Comparison of ENCODE assay signal across 9 cellular contexts in the genomic region with DNA sequence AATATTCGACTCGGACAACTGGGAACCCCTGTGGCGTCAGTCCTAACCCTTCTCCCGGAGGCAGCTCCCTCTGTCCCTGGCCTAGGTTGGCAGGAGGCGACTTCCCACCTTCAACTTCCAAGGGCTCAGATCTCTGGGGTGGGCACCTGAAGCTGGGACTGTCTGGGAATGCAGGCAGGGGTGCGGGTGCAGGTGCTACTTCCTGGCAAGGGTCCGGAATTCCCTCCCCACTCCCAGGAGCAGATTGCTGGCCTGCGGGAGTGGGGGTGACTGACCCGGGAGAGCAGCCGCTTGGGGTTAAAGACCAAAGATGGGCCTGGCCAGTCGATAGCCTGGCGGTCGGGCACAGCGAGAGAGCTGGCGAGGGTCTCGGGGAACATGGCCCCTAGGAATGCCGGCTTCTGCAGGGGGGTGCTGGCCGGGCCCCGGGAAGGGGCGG. TPM values are rescaled to one million over a fixed set of nuclear protein-coding genes. Genes with fewer than 3 reads are reported as not detected.
A peak's percentile ranks its signal among the peaks of the same experiment; 100 is the strongest.
DNase-seq lines count a peak whose midpoint lies in the region; ATAC-seq and TF ChIP-seq lines count a peak whose summit lies in the region.
"Had no signal": no experiment of that assay in that cellular context is flagged by ENCODE, and none has a peak within 500 bp of the region (broad histone marks: within the 10 kb centered on the region; RNA-seq: fewer than 3 reads in every experiment).

No MANE protein-coding gene starts in this region.

- H3K27me3 Mint-ChIP-seq in T-helper 17 cell: no peaks in the 10 kb centered on the region

- H3K36me3 ChIP-seq in ES-I3 (ENCODE audit: insufficient read depth, low read length) (peaks cover 3% of the 10 kb centered on the region; the same call in 1 of the 2 replicates), iPS DF 6.9 (ENCODE audit: control insufficient read depth, insufficient read depth, low read length) (peaks cover 9% of the 10 kb centered on the region; the same call in 1 of the 2 replicates), trophoblast cell (ENCODE audit: control insufficient read depth in 1 of 2, insufficient read depth in 2 of 2, low read length in 2 of 2) (peaks cover 4 to 6% of the 10 kb centered on the region in 2 experiments), HAP-1 (replicated peaks) (no peaks in the 10 kb centered on the region), tibial artery (no peaks in the 10 kb centered on the region)

- H2BK12ac ChIP-seq in trophoblast cell (ENCODE audit: low read length): no peak overlapping the region

- peak overlapping the region; percentile 71 for H2BK5ac ChIP-seq in trophoblast cell (ENCODE audit: low read depth, low read length, poor library complexity)

- no peak overlapping the region for H3K23ac ChIP-seq in trophoblast cell (ENCODE audit: low read length)

- in situ Hi-C loops in HAP-1 (cut with MboI; ENCODE audit: low sequenced_read_pairs): no loop called here

- DNase-seq in T-helper 17 cell (no peak), iPS DF 6.9 (ENCODE audit: low read depth, low spot score) (no peak), trophoblast cell (no peak), NCI-H1092 treated with DMSO at 0.1 percent for 48 hours (lab: John Stamatoyannopoulos, UW) (no peak), HAP-1 (ENCODE audit: low spot score in 2 of 2) (no peak), NCI-H2081 treated with DMSO at 0.1 percent for 48 hours (lab: John Stamatoyannopoulos, UW) (no peak), tibial artery (no peak)

- peak overlapping the region; percentile 74 for H3K4me3 ChIP-seq in iPS DF 6.9 (ENCODE audit: low read length)
- peak overlapping the region; percentile 75 for H3K4me3 ChIP-seq in trophoblast cell (ENCODE audit: low read depth, low read length)
- no peak overlapping the region for H3K4me3 ChIP-seq in HAP-1
- peak overlapping the region in 1 of 2 donors; percentile 9 for H3K4me3 ChIP-seq in tibial artery

- no peak for TF ChIP-seq CTCF in tibial artery (IDR thresholded peaks at IDR 0.05)

- no peaks in the 10 kb centered on the region for H3K36me3 Mint-ChIP-seq in T-helper 17 cell (ENCODE audit: low read depth)

- no peak overlapping the region for H3K27ac ChIP-seq in iPS DF 6.9 (ENCODE audit: low read length)
- peak overlapping the region; percentile 12 for H3K27ac ChIP-seq in trophoblast cell (ENCODE audit: low read depth, low read length)
- H3K27ac ChIP-seq in tibial artery: no peak overlapping the region

- peak overlapping the region; percentile 24 for H2AFZ ChIP-seq in trophoblast cell (ENCODE audit: insufficient read depth, low read length, poor library complexity)

- H4K12ac ChIP-seq in trophoblast cell (ENCODE audit: low read depth, low read length): peak overlapping the region; percentile 63

- H4K91ac ChIP-seq in trophoblast cell (ENCODE audit: low read depth, low read length): peak overlapping the region; percentile 17

- H3K4me1 Mint-ChIP-seq in T-helper 17 cell: peaks cover 57% of the 10 kb centered on the region

- H2BK120ac ChIP-seq in trophoblast cell (ENCODE audit: insufficient read depth, low read length, poor library complexity): peak overlapping the region; percentile 15

- peak overlapping the region; percentile 49 for H2AK5ac ChIP-seq in trophoblast cell (ENCODE audit: low read length)

- H4K8ac ChIP-seq in trophoblast cell (ENCODE audit: low read depth, low read length): peak overlapping the region; percentile 5

- H3K4me1 ChIP-seq in ES-I3 (ENCODE audit: insufficient read depth, low read length) (peaks cover 56% of the 10 kb centered on the region), iPS DF 6.9 (ENCODE audit: control insufficient read depth, insufficient read depth, low read length) (peaks cover 20% of the 10 kb centered on the region), trophoblast cell (ENCODE audit: control insufficient read depth in 1 of 2, insufficient read depth in 2 of 2, low read length in 2 of 2) (peaks cover 26 to 37% of the 10 kb centered on the region in 2 experiments), HAP-1 (peaks cover 20% of the 10 kb centered on the region), tibial artery (peaks cover 0 to 37% (median 18%) of the 10 kb centered on the region in 4 donors)

- ATAC-seq in T-helper 17 cell: peak; percentile 6

- peaks cover 14% of the 10 kb centered on the region for H3K79me1 ChIP-seq in trophoblast cell (ENCODE audit: low read length)

- peak overlapping the region; percentile 32 for H3K14ac ChIP-seq in trophoblast cell (ENCODE audit: low read length)

- H3K4me3 Mint-ChIP-seq in T-helper 17 cell: peak overlapping the region; percentile 97

- peak overlapping the region; percentile 64 for H3K18ac ChIP-seq in trophoblast cell (ENCODE audit: low read length)

- no CpG with 5 or more reads among the region's 20 CpGs for WGBS in iPS DF 6.9 (ENCODE audit: insufficient coverage, insufficient read length)
- no CpG with 5 or more reads among the region's 20 CpGs for WGBS in trophoblast cell (ENCODE audit: extremely low coverage, insufficient coverage, insufficient read length)

- intact Hi-C loops in tibial artery (cut with DNase I; ENCODE audit: low total_unique reads): no loop called here

- no peaks in the 10 kb centered on the region for H3K9me3 ChIP-seq in ES-I3 (ENCODE audit: control insufficient read depth, insufficient read depth, low read length)
- no peaks in the 10 kb centered on the region for H3K9me3 ChIP-seq in T-helper 17 cell (ENCODE audit: control insufficient read depth, low read length, poor library complexity, severe bottlenecking)
- H3K9me3 ChIP-seq in iPS DF 6.9 (ENCODE audit: control insufficient read depth, insufficient read depth, low read length): no peaks in the 10 kb centered on the region
- H3K9me3 ChIP-seq in trophoblast cell (ENCODE audit: insufficient read depth, low read depth, low read length): no peaks in the 10 kb centered on the region
- H3K9me3 ChIP-seq in HAP-1: no peaks in the 10 kb centered on the region
- no peaks in the 10 kb centered on the region for H3K9me3 ChIP-seq in tibial artery

- H3K79me2 ChIP-seq in trophoblast cell (ENCODE audit: control insufficient read depth, insufficient read depth, low read length, poor library complexity): peaks cover 8% of the 10 kb centered on the region

- peak overlapping the region; percentile 90 for H3K4ac ChIP-seq in trophoblast cell (ENCODE audit: low read depth, low read length)

- H3K27me3 ChIP-seq in iPS DF 6.9 (ENCODE audit: control insufficient read depth, insufficient read depth, low read length) (no peaks in the 10 kb centered on the region), trophoblast cell (ENCODE audit: insufficient read depth, low read length) (no peaks in the 10 kb centered on the region), HAP-1 (ENCODE audit: low read depth) (no peaks in the 10 kb centered on the region; the same call in 1 of the 2 replicates), tibial artery (no peaks in the 10 kb centered on the region)

- H3K4me2 ChIP-seq in trophoblast cell (ENCODE audit: low read length): peak overlapping the region; percentile 74

- peak overlapping the region; percentile 89 for H3K27ac Mint-ChIP-seq in T-helper 17 cell

- H3K9ac ChIP-seq in ES-I3 (ENCODE audit: low read depth, low read length): peak overlapping the region; percentile 86
- peak overlapping the region; percentile 36 for H3K9ac ChIP-seq in trophoblast cell (ENCODE audit: low read length)

RNA-seq across cellular contexts. Expression of gene EPHA1, which starts 0.4 kb away (rescaled TPM):
- total RNA-seq in T-helper 17 cell: 10 to 100 TPM in 1 of 2 donors, 1 to 10 TPM in 1; 9.4 to 19.7 TPM
- 26.1 and 27.4 TPM in 2 replicates for polyA plus RNA-seq in trophoblast cell (2013)

RNA-seq across cellular contexts. Expression of gene ZYX, which starts 27.1 kb away (rescaled TPM):
- total RNA-seq in T-helper 17 cell: 100 to 1,000 TPM; 151 to 165 TPM
- 275 TPM in 2 replicates for polyA plus RNA-seq in trophoblast cell (2013)

RNA-seq across cellular contexts. Expression of gene TAS2R60, which starts 35.0 kb away (rescaled TPM):
- under 1 TPM; 0.60 to 0.80 TPM for total RNA-seq in T-helper 17 cell
- polyA plus RNA-seq in trophoblast cell (2013): not detected in 2 replicates
- total RNA-seq: T-helper 1 cell treated with Interleukin-12 subunit alpha and Interleukin-12 subunit beta and Interleukin-4 antibody, amounts not matched to agents 30 ng/mL and 1 ng/mL, for 36 hours had no signal

RNA-seq across cellular contexts. Expression of gene FAM131B, which starts 45.8 kb away (rescaled TPM):
- under 1 TPM; 0.23 to 0.42 TPM for total RNA-seq in T-helper 17 cell
- 0.22 and 0.28 TPM in 2 replicates for polyA plus RNA-seq in trophoblast cell (2013)
